15 cellular contexts compared by ENCODE assay signal in genomic region chr5:111863801-111864200, GRCh38.
"Had no signal": no experiment of that assay in that cellular context is flagged by ENCODE, and none has a peak within 500 bp of the region (broad histone marks: within the 10 kb centered on the region; RNA-seq: fewer than 3 reads in every experiment).

No MANE protein-coding gene starts in this region.

- H3K4me1 Mint-ChIP-seq: activated CD4-positive, alpha-beta T cell treated with anti-CD3 and anti-CD28 coated beads, Interleukin-2, amount 10 ng/mL, durations not matched to agents 7 days and 5 days; activated naive CD4-positive, alpha-beta T cell treated with anti-CD3 and anti-CD28 coated beads, Interleukin-2, amount 10 ng/mL, durations not matched to agents 7 days and 5 days had no signal

- H3K4me3 ChIP-seq: dorsolateral prefrontal cortex, esophagus muscularis mucosa, heart left ventricle, skin epidermis had no signal

- H3K27ac ChIP-seq: dorsolateral prefrontal cortex, esophagus muscularis mucosa, heart left ventricle, parathyroid adenoma, skin epidermis had no signal

- H3K36me3 ChIP-seq: esophagus muscularis mucosa, heart left ventricle had no signal

- H3K27me3 Mint-ChIP-seq: activated naive CD4-positive, alpha-beta T cell treated with anti-CD3 and anti-CD28 coated beads, Interleukin-2, amount 10 ng/mL, durations not matched to agents 7 days and 5 days had no signal

- H3K9me3 ChIP-seq: esophagus muscularis mucosa had no signal

- H3K27ac Mint-ChIP-seq: activated CD4-positive, alpha-beta T cell treated with anti-CD3 and anti-CD28 coated beads, Interleukin-2, amount 10 ng/mL, durations not matched to agents 7 days and 5 days; activated naive CD4-positive, alpha-beta T cell treated with anti-CD3 and anti-CD28 coated beads, Interleukin-2, amount 10 ng/mL, durations not matched to agents 7 days and 5 days; activated T-helper 2 cell treated with anti-CD3 and anti-CD28 coated beads, Interferon-gamma antibody, Interleukin-2, Interleukin-4, amounts not matched to agents 10 μg/mL and 5 μg/mL and 100 μg/mL, durations not matched to agents 14 hours and 24 hours and 36 hours; brain; T-helper 1 cell treated with Interleukin-12 subunit alpha and Interleukin-12 subunit beta and Interleukin-4 antibody, amounts not matched to agents 30 μg/mL and 1 μg/mL, for 36 hours had no signal

- H3K27me3 ChIP-seq: esophagus muscularis mucosa, heart left ventricle had no signal

- H3K36me3 Mint-ChIP-seq: activated naive CD4-positive, alpha-beta T cell treated with anti-CD3 and anti-CD28 coated beads, Interleukin-2, amount 10 ng/mL, durations not matched to agents 7 days and 5 days; brain had no signal

- DNase-seq: activated CD4-positive, alpha-beta T cell treated with anti-CD3 and anti-CD28 coated beads, Interleukin-2, amount 10 ng/mL, durations not matched to agents 7 days and 5 days; activated CD4-positive, CD25-positive, alpha-beta regulatory T cell; activated CD8-positive, alpha-beta memory T cell treated with anti-CD3 and anti-CD28 coated beads for 24 hours; activated naive CD4-positive, alpha-beta T cell treated with anti-CD3 and anti-CD28 coated beads, Interleukin-2, amount 10 ng/mL, durations not matched to agents 7 days and 5 days; activated T-cell treated with anti-CD3 and anti-CD28 coated beads for 4 hours; dorsolateral prefrontal cortex; heart left ventricle; islet precursor cell; retina had no signal

- H2AFZ ChIP-seq: parathyroid adenoma had no signal

- H3K79me2 ChIP-seq: parathyroid adenoma had no signal

- H3K4me1 ChIP-seq: parathyroid adenoma had no signal

- H3K4me3 Mint-ChIP-seq: activated CD4-positive, alpha-beta T cell treated with anti-CD3 and anti-CD28 coated beads, Interleukin-2, amount 10 ng/mL, durations not matched to agents 7 days and 5 days; activated naive CD4-positive, alpha-beta T cell treated with anti-CD3 and anti-CD28 coated beads, Interleukin-2, amount 10 ng/mL, durations not matched to agents 7 days and 5 days; brain; T-helper 1 cell treated with Interleukin-12 subunit alpha and Interleukin-12 subunit beta and Interleukin-4 antibody, amounts not matched to agents 30 μg/mL and 1 μg/mL, for 36 hours had no signal

- H3K9ac ChIP-seq: parathyroid adenoma had no signal

- ATAC-seq: heart left ventricle had no signal

- H3K9me3 Mint-ChIP-seq: activated CD4-positive, alpha-beta T cell treated with anti-CD3 and anti-CD28 coated beads, Interleukin-2, amount 10 ng/mL, durations not matched to agents 7 days and 5 days; activated naive CD4-positive, alpha-beta T cell treated with anti-CD3 and anti-CD28 coated beads, Interleukin-2, amount 10 ng/mL, durations not matched to agents 7 days and 5 days; activated T-helper 2 cell treated with anti-CD3 and anti-CD28 coated beads, Interferon-gamma antibody, Interleukin-2, Interleukin-4, amounts not matched to agents 10 μg/mL and 5 μg/mL and 100 μg/mL, durations not matched to agents 14 hours and 24 hours and 36 hours; T-helper 1 cell treated with Interleukin-12 subunit alpha and Interleukin-12 subunit beta and Interleukin-4 antibody, amounts not matched to agents 30 μg/mL and 1 μg/mL, for 36 hours had no signal
